ENCODE assay signal across 25 cellular contexts in genomic region chr20:5797165-5797564, GRCh38. TPM values are rescaled to one million over a fixed set of nuclear protein-coding genes. Genes with fewer than 3 reads are reported as not detected.
DNase-seq lines count a peak whose midpoint lies in the region; ATAC-seq, FAIRE-seq and TF ChIP-seq lines count a peak whose summit lies in the region.
"Had no signal": no experiment of that assay in that cellular context is flagged by ENCODE, and none has a peak within 500 bp of the region (broad histone marks: within the 10 kb centered on the region; RNA-seq: fewer than 3 reads in every experiment).

No MANE protein-coding gene starts in this region.

- RAD21 ChIA-PET in GM12878 (lab: Charles Lee; ENCODE audit: unreplicated experiment) = interaction anchor here (0.8 to 2.7 kb wide), 7 partner anchors 9 to 269 kb away, joined by 3 to 14 read pairs (median 3); no protein-coding TSS in a partner anchor

- TF ChIP-seq RAD21 in A549 (conservative IDR thresholded peaks at IDR 0.05 in 1 of 2, IDR thresholded peaks at IDR 0.05 in 1 of 2) (no peak), GM12878 (IDR thresholded peaks at IDR 0.05; ENCODE audit: insufficient read depth, low read depth, low read length) (no peak)

- H3K27me3 ChIP-seq in GM12878 (replicated peaks in 1 of 2; ENCODE audit: control insufficient read depth in 2 of 2, insufficient read depth in 2 of 2, low read length in 1 of 2) (no peaks in the 10 kb centered on the region), mesenchymal stem cell (ENCODE audit: control insufficient read depth in 1 of 2, insufficient read depth in 1 of 2, low read length in 2 of 2) (no peaks in the 10 kb centered on the region)
- H3K27me3 ChIP-seq: upper lobe of left lung had no signal

- peak; percentile 18 for FAIRE-seq in A549 (lab: Jason Lieb, UNC)
- FAIRE-seq in GM12878 (lab: Jason Lieb, UNC) = peak; percentile 41
- FAIRE-seq: frontal cortex, RCC 7860 had no signal

- peaks cover 2% of the 10 kb centered on the region for H3K36me3 Mint-ChIP-seq in progenitor cell of endocrine pancreas (ENCODE audit: insufficient read depth)
- H3K36me3 Mint-ChIP-seq in activated CD4-positive, alpha-beta memory T cell treated with anti-CD3 and anti-CD28 coated beads for 36 hours = peaks cover 7% of the 10 kb centered on the region

- intact Hi-C loops in GM12878 (cut with micrococcal nuclease; ENCODE audit: unreplicated experiment) = no loop called here
- intact Hi-C loops in activated CD4-positive, alpha-beta memory T cell treated with anti-CD3 and anti-CD28 coated beads for 36 hours (cut with micrococcal nuclease) = no loop called here

- no peak overlapping the region for H3K18ac ChIP-seq in mesenchymal stem cell (ENCODE audit: low read depth in 1 of 2, low read length in 2 of 2)

- H2BK15ac ChIP-seq in mesenchymal stem cell (ENCODE audit: low read depth, poor library complexity, severe bottlenecking) = no peak overlapping the region

- H3K79me2 ChIP-seq in GM12878 (ENCODE audit: control insufficient read depth, insufficient read depth, low read length) = no peaks in the 10 kb centered on the region

- BruUV-seq in GM12878 (replicated peaks; lab: Mats Ljungman, UMichigan) = no TSS peak

- TF ChIP-seq POLR2A in A549 (IDR thresholded peaks at IDR 0.05; ENCODE audit: low read length) = no peak
- TF ChIP-seq POLR2A in GM12878 (IDR thresholded peaks at IDR 0.05; ENCODE audit: low read depth, low read length) = no peak

- no peak overlapping the region for H2BK120ac ChIP-seq in mesenchymal stem cell (ENCODE audit: low read depth, low read length)

- TF ChIP-seq CTCF in A549 (IDR thresholded peaks at IDR 0.05) (no peak), GM12878 (IDR thresholded peaks at IDR 0.05 in 2 of 3, conservative IDR thresholded peaks at IDR 0.05 in 1 of 3; ENCODE audit: control insufficient read depth in 2 of 3, extremely low read depth in 1 of 3, insufficient read depth in 1 of 3, low read depth in 3 of 3, low read length in 3 of 3) (no peak), progenitor cell of endocrine pancreas (IDR thresholded peaks at IDR 0.05; ENCODE audit: unreplicated experiment) (no peak)

- no peaks in the 10 kb centered on the region for H3K4me1 ChIP-seq in A549
- peaks cover 15% of the 10 kb centered on the region for H3K4me1 ChIP-seq in GM12878 (ENCODE audit: control insufficient read depth, insufficient read depth, low read length)
- peaks cover 5% of the 10 kb centered on the region for H3K4me1 ChIP-seq in mesenchymal stem cell (ENCODE audit: control insufficient read depth, insufficient read depth, low read depth, low read length)
- H3K4me1 ChIP-seq: upper lobe of left lung had no signal

- H2AFZ ChIP-seq in GM12878 (ENCODE audit: control insufficient read depth, low read depth, low read length) (no peak overlapping the region), mesenchymal stem cell (ENCODE audit: low read depth, low read length) (no peak overlapping the region)

- no peak overlapping the region for H4K8ac ChIP-seq in mesenchymal stem cell (ENCODE audit: low read length)

- H3K9me3 Mint-ChIP-seq in progenitor cell of endocrine pancreas (ENCODE audit: low read depth) = no peaks in the 10 kb centered on the region
- H3K9me3 Mint-ChIP-seq in activated CD4-positive, alpha-beta memory T cell treated with anti-CD3 and anti-CD28 coated beads for 36 hours = no peaks in the 10 kb centered on the region
- H3K9me3 Mint-ChIP-seq: activated T-helper 2 cell treated with anti-CD3 and anti-CD28 coated beads, Interferon-gamma antibody, Interleukin-2, Interleukin-4, amounts not matched to agents 10 μg/mL and 5 μg/mL and 100 μg/mL, durations not matched to agents 14 hours and 24 hours and 36 hours; T-cell had no signal

- H3K9me3 ChIP-seq in A549 (no peaks in the 10 kb centered on the region), GM12878 (replicated peaks; ENCODE audit: control insufficient read depth, insufficient read depth, low read length) (no peaks in the 10 kb centered on the region), mesenchymal stem cell (ENCODE audit: control insufficient read depth, low read length) (no peaks in the 10 kb centered on the region)
- H3K9me3 ChIP-seq: upper lobe of left lung had no signal

- no peak overlapping the region for H3K23ac ChIP-seq in mesenchymal stem cell (ENCODE audit: low read length in 2 of 2)

- POLR2A ChIA-PET in A549 (lab: Yijun Ruan, JAX) (no interaction called here), GM12878 (lab: Charles Lee) (interaction anchor here (0.5 to 1.8 kb wide), 5 partner anchors 46 to 268 kb away, joined by 3 to 7 read pairs (median 6); no protein-coding TSS in a partner anchor)
- POLR2A ChIA-PET in activated CD4-positive, alpha-beta memory T cell treated with anti-CD3 and anti-CD28 coated beads for 36 hours (lab: Charles Lee) = no interaction called here

- ATAC-seq in A549 (no peak; a peak in 2 of 6 replicates), HG02840 (IDR thresholded peaks at IDR 0.05; ENCODE audit: low FRiP score, unreplicated experiment) (peak; percentile 7), GM12878 (no peak; the same call in 2 of the 3 replicates), GM18511 (IDR thresholded peaks at IDR 0.05; ENCODE audit: unreplicated experiment) (no peak)
- ATAC-seq: activated CD4-positive, CD25-positive, alpha-beta regulatory T cell treated with anti-CD3 and anti-CD28 coated beads, Interleukin-2, amount 50 U/mL, for 24 hours; T-cell had no signal

- H3K4me3 Mint-ChIP-seq in progenitor cell of endocrine pancreas (ENCODE audit: low read depth) = no peak overlapping the region
- H3K4me3 Mint-ChIP-seq in activated CD4-positive, alpha-beta memory T cell treated with anti-CD3 and anti-CD28 coated beads for 36 hours = no peak overlapping the region
- H3K4me3 Mint-ChIP-seq: activated naive CD8-positive, alpha-beta T cell; T-cell had no signal

- in situ Hi-C loops in GM12878 (cut with MboI) = no loop called here

- CTCF ChIA-PET in A549 (lab: Yijun Ruan, JAX) (interaction anchor here (0.6 to 4.9 kb wide), 8 partner anchors 9 to 269 kb away, joined by 3 to 26 read pairs (median 7); partner anchors contain the start of gene SHLD1), GM12878 (lab: Yijun Ruan, JAX) (interaction anchor here (0.6 to 4.6 kb wide), 13 partner anchors 9 to 268 kb away, joined by 3 to 35 read pairs (median 5); no protein-coding TSS in a partner anchor)
- CTCF ChIA-PET in activated CD4-positive, alpha-beta memory T cell treated with anti-CD3 and anti-CD28 coated beads for 36 hours (lab: Charles Lee) = interaction anchor here (0.8 to 2.1 kb wide), 4 partner anchors 9 to 268 kb away, joined by 3 to 8 read pairs (median 4); no protein-coding TSS in a partner anchor

- no peak for TF ChIP-seq EP300 in A549 (IDR thresholded peaks at IDR 0.05)
- no peak for TF ChIP-seq EP300 in GM12878 (IDR thresholded peaks at IDR 0.05; ENCODE audit: borderline replicate concordance in 1 of 2, control insufficient read depth in 1 of 2, low read depth in 2 of 2, low read length in 2 of 2)

- H3K4ac ChIP-seq in mesenchymal stem cell (ENCODE audit: low read depth in 1 of 2, low read length in 2 of 2) = no peak overlapping the region

- SMC1A ChIA-PET in GM12878 (lab: Charles Lee; ENCODE audit: uncharacterized antibody, unreplicated experiment) = interaction anchor here (0.7 to 3.2 kb wide), 25 partner anchors 10 to 268 kb away, joined by 3 to 18 read pairs (median 4); partner anchors contain the start of gene SHLD1

- H3K4me3 ChIP-seq in A549 (no peak overlapping the region), GM12878 (no peak overlapping the region), mesenchymal stem cell (ENCODE audit: insufficient read depth in 1 of 2, low read depth in 1 of 2, low read length in 2 of 2) (no peak overlapping the region)
- H3K4me3 ChIP-seq: skin epidermis, upper lobe of left lung had no signal

- H3K36me3 ChIP-seq in GM12878 (ENCODE audit: control insufficient read depth in 2 of 2, insufficient read depth in 2 of 2, low read length in 1 of 2) = no peaks in the 10 kb centered on the region
- no peaks in the 10 kb centered on the region for H3K36me3 ChIP-seq in mesenchymal stem cell (ENCODE audit: control insufficient read depth in 1 of 2, insufficient read depth in 2 of 2, low read depth in 1 of 2, low read length in 2 of 2)
- H3K36me3 ChIP-seq: upper lobe of left lung had no signal

- no peaks in the 10 kb centered on the region for H3K4me1 Mint-ChIP-seq in progenitor cell of endocrine pancreas (ENCODE audit: low read depth)
- H3K4me1 Mint-ChIP-seq in activated CD4-positive, alpha-beta memory T cell treated with anti-CD3 and anti-CD28 coated beads for 36 hours (ENCODE audit: low read depth) = peaks cover 1% of the 10 kb centered on the region

- H3K79me1 ChIP-seq in mesenchymal stem cell (replicated peaks; ENCODE audit: low read length, poor library complexity, severe bottlenecking) = no peaks in the 10 kb centered on the region

- no peak overlapping the region for H2AK5ac ChIP-seq in mesenchymal stem cell (ENCODE audit: low read length, severe bottlenecking)

- no peak overlapping the region for H3K14ac ChIP-seq in mesenchymal stem cell (ENCODE audit: low read length in 2 of 2)

- H3K27ac ChIP-seq in A549 = no peak overlapping the region
- H3K27ac ChIP-seq in GM12878 (ENCODE audit: control insufficient read depth, insufficient read depth) = peak overlapping the region; percentile 92
- H3K27ac ChIP-seq in mesenchymal stem cell (ENCODE audit: low read length, poor library complexity, severe bottlenecking) = peak overlapping the region; percentile 23
- H3K27ac ChIP-seq: skin epidermis, upper lobe of left lung had no signal

- no peak overlapping the region for H4K91ac ChIP-seq in mesenchymal stem cell (ENCODE audit: low read length)

- H3K9ac ChIP-seq in GM12878 (ENCODE audit: control insufficient read depth, insufficient read depth, low read length) = no peak overlapping the region
- H3K9ac ChIP-seq in mesenchymal stem cell (ENCODE audit: low read length) = no peak overlapping the region

- H3K4me2 ChIP-seq in A549 (no peak overlapping the region), GM12878 (ENCODE audit: control insufficient read depth, insufficient read depth) (peak overlapping the region; percentile 50; the same call in 1 of the 2 replicates), mesenchymal stem cell (ENCODE audit: low read length, poor library complexity, severe bottlenecking) (no peak overlapping the region)

- DNase-seq in A549 (ENCODE audit: low read depth in 1 of 2, low spot score in 1 of 2) = no peak
- no peak for DNase-seq in GM12878 (ENCODE audit: low read depth, low spot score)
- DNase-seq in mesenchymal stem cell = no peak
- DNase-seq in progenitor cell of endocrine pancreas (ENCODE audit: low spot score, unreplicated experiment) = no peak
- no peak for DNase-seq in activated CD4-positive, alpha-beta memory T cell treated with anti-CD3 and anti-CD28 coated beads for 36 hours
- DNase-seq in NCI-H1105 (lab: John Stamatoyannopoulos, UW) = no peak
- DNase-seq: activated CD4-positive, alpha-beta T cell treated with anti-CD3 and anti-CD28 coated beads, Interleukin-2, amount 50 U/mL, for 48 hours; activated CD8-positive, alpha-beta memory T cell treated with anti-CD3 and anti-CD28 coated beads, Interleukin-2, amount 50 U/mL, for 4 hours; aorta; caudate nucleus; DMS79 treated with DMSO at 0.1 percent for 48 hours; mesendoderm; NCI-H1048; NCI-H187 treated with DMSO at 0.1 percent for 48 hours; substantia nigra; T-cell; upper lobe of left lung had no signal

- no peak overlapping the region for H2BK5ac ChIP-seq in mesenchymal stem cell (ENCODE audit: low read depth, low read length, poor library complexity, severe bottlenecking)

- H3K27me3 Mint-ChIP-seq in progenitor cell of endocrine pancreas = no peaks in the 10 kb centered on the region
- no peaks in the 10 kb centered on the region for H3K27me3 Mint-ChIP-seq in activated CD4-positive, alpha-beta memory T cell treated with anti-CD3 and anti-CD28 coated beads for 36 hours
- H3K27me3 Mint-ChIP-seq: activated naive CD8-positive, alpha-beta T cell; T-cell had no signal

- WGBS in A549 (ENCODE audit: missing lambda C conversion rate) = 77% methylated on average over 1 of the region's 1 CpG
- WGBS in GM12878 (ENCODE audit: insufficient coverage, insufficient replicate concordance, low lambda C conversion rate, missing lambda C conversion rate) = 100% methylated on average over 1 of the region's 1 CpG
- WGBS in mesenchymal stem cell = 40% methylated on average over 1 of the region's 1 CpG

- no peak overlapping the region for H2BK12ac ChIP-seq in mesenchymal stem cell (ENCODE audit: low read length in 2 of 2)

- H3K27ac Mint-ChIP-seq in progenitor cell of endocrine pancreas = no peak overlapping the region
- H3K27ac Mint-ChIP-seq in activated CD4-positive, alpha-beta memory T cell treated with anti-CD3 and anti-CD28 coated beads for 36 hours = no peak overlapping the region
- H3K27ac Mint-ChIP-seq: activated naive CD8-positive, alpha-beta T cell; activated T-helper 2 cell treated with anti-CD3 and anti-CD28 coated beads, Interferon-gamma antibody, Interleukin-2, Interleukin-4, amounts not matched to agents 10 μg/mL and 5 μg/mL and 100 μg/mL, durations not matched to agents 14 hours and 24 hours and 36 hours had no signal

- no peaks in the 10 kb centered on the region for H4K20me1 ChIP-seq in GM12878 (ENCODE audit: control insufficient read depth, insufficient read depth)

RNA-seq across cellular contexts. Expression of gene SHLD1, which starts 47.0 kb away (rescaled TPM):
- polyA plus RNA-seq in A549 (2011; rRNA removed) (17.4 and 18.4 TPM in 2 replicates), A549 (2017; fragmentation: RNase III; extraction: RNeasy Plus Mini Kit Qiagen cat#74134 plus additional on column Dnase treatment) (6.1 to 7.3 TPM (median 6.5 TPM) in 3 replicates), GM12878 (2011; rRNA removed) (29.8 and 33.1 TPM in 2 replicates), GM12878 (2014; fragmentation: Illumina TruSeq; extraction: Trizol) (20.1 and 23.1 TPM in 2 replicates), GM12878 (2014; fragmentation: Nextera tagmentation; extraction: Ambion mirVana) (10 to 100 TPM; 47.1 to 70.9 TPM), GM12878 (2014; rRNA removed) (19.6 and 19.9 TPM in 2 replicates), GM12878 (2016; fragmentation: Nextera tagmentation; extraction: Ambion mirVana) (10 to 100 TPM; 30.7 to 33.4 TPM)
- polyA plus RNA-seq in A549 (2012; cell fraction: cytosol; rRNA removed) = 5.6 TPM in 2 replicates
- 2.2 and 3.3 TPM in 2 replicates for polyA plus RNA-seq in A549 (2012; cell fraction: nucleus; rRNA removed)
- 7.9 and 8.9 TPM in 2 replicates for polyA minus RNA-seq in A549 (2011; rRNA and poly(A)+ RNA removed)
- total RNA-seq in GM12878 (2013; cell fraction: nucleolus; rRNA removed) = 7.8 and 9.2 TPM in 2 replicates
- total RNA-seq in GM12878 (2014; rRNA removed) (10.8 and 13.1 TPM in 2 replicates), GM12878 (2014; rRNA removed; fragmentation: Illumina TruSeq; extraction: Trizol) (18.2 and 19.1 TPM in 2 replicates), GM12878 (2021) (18.1 and 19.2 TPM in 2 replicates), progenitor cell of endocrine pancreas (8.3 and 8.5 TPM in 2 replicates)
- polyA plus RNA-seq in GM12878 (2011; ENCODE audit: low read depth) = 24.5 TPM
- polyA plus RNA-seq in GM12878 (2011; cell fraction: cytosol; rRNA removed) = 22.8 and 25.7 TPM in 2 replicates
- 11.5 and 12.5 TPM in 2 replicates for polyA plus RNA-seq in GM12878 (2011; cell fraction: nucleus; rRNA removed)
- 10.8 and 14.0 TPM in 2 replicates for polyA plus RNA-seq in GM12878 (2012)
- polyA minus RNA-seq in GM12878 (2011; rRNA and poly(A)+ RNA removed) = 8.3 and 11.5 TPM in 2 replicates
- 4.7 and 6.3 TPM in 2 replicates for polyA minus RNA-seq in GM12878 (2011; cell fraction: cytosol; rRNA and poly(A)+ RNA removed)
- polyA minus RNA-seq in GM12878 (2011; cell fraction: nucleus; rRNA and poly(A)+ RNA removed) = 7.1 and 13.4 TPM in 2 replicates
- polyA plus RNA-seq in mesenchymal stem cell (2013, experiment 1 of 2) = 5.1 TPM
- 5.0 TPM for polyA plus RNA-seq in mesenchymal stem cell (2013, experiment 2 of 2)
- 1 to 10 TPM; 9.0 to 9.8 TPM for total RNA-seq in activated CD4-positive, alpha-beta memory T cell treated with anti-CD3 and anti-CD28 coated beads for 36 hours

Comparison
In these comparisons a context has a peak if more than half of its experiments do, and no peak if none do; other contexts are left out.
1. H3K27ac ChIP-seq: peak in GM12878 (single experiment) and mesenchymal stem cell (single experiment); none in A549 (0 of 2).